In the genomic region with DNA sequence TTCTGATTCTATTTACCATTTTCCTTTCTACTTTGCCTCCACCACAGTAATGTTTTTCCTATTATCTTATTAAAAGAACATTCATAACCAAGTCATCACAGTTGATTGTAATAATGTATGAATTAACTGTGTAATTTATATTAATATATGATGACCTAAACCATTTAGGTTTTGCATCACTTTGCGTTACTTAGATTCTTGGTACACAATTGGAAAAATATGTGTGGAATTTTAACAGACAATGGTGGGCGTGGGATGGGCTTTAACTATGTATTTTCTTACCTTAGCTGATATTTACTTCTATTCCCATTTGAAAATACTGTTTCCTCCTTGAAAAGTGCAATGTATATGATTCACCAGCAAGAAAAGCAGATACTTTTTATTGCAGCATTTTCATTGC, we compare ENCODE assay signal across 32 cellular contexts. TPM values are rescaled to one million over a fixed set of nuclear protein-coding genes. Genes with fewer than 3 reads are reported as not detected.
"Had no signal": no experiment of that assay in that cellular context is flagged by ENCODE, and none has a peak within 500 bp of the region (broad histone marks: within the 10 kb centered on the region; RNA-seq: fewer than 3 reads in every experiment).

No MANE protein-coding gene starts in this region.

- H3K27me3 ChIP-seq: gastroesophageal sphincter, heart left ventricle, hepatocyte, left lung, ovary, sigmoid colon, testis, tibial artery had no signal

- H3K4me3 ChIP-seq: gastroesophageal sphincter, heart left ventricle, hepatocyte, left lung, ovary, psoas muscle, sigmoid colon, testis, tibial artery had no signal

- H3K27ac ChIP-seq: gastroesophageal sphincter, heart left ventricle, hepatocyte, left lung, ovary, psoas muscle, sigmoid colon, testis, tibial artery had no signal

- H3K4me1 ChIP-seq: gastroesophageal sphincter, heart left ventricle, left lung, psoas muscle, sigmoid colon, testis, tibial artery had no signal

- ATAC-seq: effector memory CD8-positive, alpha-beta T cell; esophagus mucosa; gastroesophageal sphincter; heart left ventricle; left cardiac atrium; left lung; natural killer cell; psoas muscle; right cardiac atrium; stimulated activated memory B cell treated with anti-CD40 and anti-IgM and Interleukin-4, amounts not matched to agents 10 μg/mL and 1 μg/mL and 100 μg/mL, for 72 hours; stimulated activated naive CD8-positive, alpha-beta T cell treated with anti-CD3 and anti-CD28 coated beads, Interleukin-15, Interleukin-2, amounts not matched to agents 100 U/mL and 50 U/mL, for 24 hours had no signal

- H3K4me2 ChIP-seq: hepatocyte had no signal

- H3K79me2 ChIP-seq: hepatocyte had no signal

- FAIRE-seq: endometrium had no signal

- DNase-seq: cortex of kidney; effector memory CD8-positive, alpha-beta T cell; foreskin fibroblast; heart left ventricle; left cardiac atrium; left lung; natural killer cell; occipital lobe; ovary; posterior cingulate gyrus; psoas muscle; right cardiac atrium; sigmoid colon; stimulated activated CD4-positive, alpha-beta T cell treated with anti-CD3 and anti-CD28 coated beads, Interleukin-2, amount 100 ng/mL, for 24 hours; stimulated activated CD4-positive, alpha-beta T cell treated with anti-CD3 and anti-CD28 coated beads, Interleukin-4, amount 100 ng/mL, for 4 hours; stimulated activated naive CD8-positive, alpha-beta T cell treated with anti-CD3 and anti-CD28 coated beads, Interleukin-15, Interleukin-2, amounts not matched to agents 100 U/mL and 50 U/mL, for 24 hours; substantia nigra; testis; tibial artery had no signal

- H2AFZ ChIP-seq: hepatocyte had no signal

- H3K36me3 ChIP-seq: gastroesophageal sphincter, heart left ventricle, left lung, ovary, sigmoid colon, tibial artery had no signal

- H3K9me3 ChIP-seq: ovary, sigmoid colon, testis, tibial artery had no signal

RNA-seq across cellular contexts. Expression of a gene that starts 3.6 kb away (rescaled TPM):
- total RNA-seq: dermis microvascular lymphatic vessel endothelial cell, esophagus mucosa, gastroesophageal sphincter, heart left ventricle, hepatocyte, kidney epithelial cell, left cardiac atrium, left lung, lower leg skin, mononuclear cell, natural killer cell, occipital lobe, ovary, psoas muscle, renal cortical epithelial cell, right cardiac atrium, sigmoid colon, skeletal muscle tissue, testis, urinary bladder had no signal
- polyA plus RNA-seq: heart left ventricle, hepatocyte, neural cell, ovary, psoas muscle, right cardiac atrium, sigmoid colon, urinary bladder had no signal

RNA-seq across cellular contexts. Expression of a gene that starts 32.1 kb away (rescaled TPM):
- total RNA-seq: dermis microvascular lymphatic vessel endothelial cell, esophagus mucosa, gastroesophageal sphincter, heart left ventricle, hepatocyte, kidney epithelial cell, left cardiac atrium, left lung, mononuclear cell, natural killer cell, occipital lobe, ovary, psoas muscle, renal cortical epithelial cell, right cardiac atrium, sigmoid colon, skeletal muscle tissue, urinary bladder had no signal
- polyA plus RNA-seq: heart left ventricle, hepatocyte, neural cell, ovary, psoas muscle, right cardiac atrium, sigmoid colon, urinary bladder had no signal

RNA-seq across cellular contexts. Expression of a gene that starts 40.3 kb away (rescaled TPM):
- total RNA-seq: dermis microvascular lymphatic vessel endothelial cell, esophagus mucosa, gastroesophageal sphincter, heart left ventricle, hepatocyte, kidney epithelial cell, left cardiac atrium, left lung, lower leg skin, mononuclear cell, natural killer cell, occipital lobe, ovary, psoas muscle, renal cortical epithelial cell, right cardiac atrium, sigmoid colon, skeletal muscle tissue, testis, urinary bladder had no signal
- polyA plus RNA-seq: heart left ventricle, hepatocyte, neural cell, ovary, psoas muscle, right cardiac atrium, sigmoid colon, urinary bladder had no signal
